10 cellular contexts compared by ENCODE assay signal in the genomic region with DNA sequence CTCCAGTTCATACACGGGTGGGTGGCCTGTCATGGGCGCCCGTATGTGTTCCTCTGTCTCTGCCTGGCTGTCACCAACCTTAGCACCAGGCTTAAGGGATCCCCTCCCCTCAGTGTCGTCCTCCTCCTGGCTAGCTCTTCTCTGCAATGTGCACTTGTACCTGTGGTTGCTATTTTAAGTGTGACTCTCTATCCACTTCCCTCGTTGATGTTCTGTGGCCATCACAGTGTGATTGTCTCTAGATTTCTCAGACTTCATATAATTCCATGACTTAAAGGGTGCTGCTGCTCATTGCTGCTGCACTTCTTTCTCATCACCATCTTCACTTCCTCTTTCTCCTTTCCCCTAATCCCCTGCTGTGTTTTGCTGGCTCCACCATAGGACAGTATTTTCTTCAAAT.
DNase-seq lines count a peak whose midpoint lies in the region; ATAC-seq, FAIRE-seq and TF ChIP-seq lines count a peak whose summit lies in the region.
"Had no signal": no experiment of that assay in that cellular context is flagged by ENCODE, and none has a peak within 500 bp of the region (broad histone marks: within the 10 kb centered on the region; RNA-seq: fewer than 3 reads in every experiment).

No MANE protein-coding gene starts in this region.

- peak overlapping the region; percentile 69; the same call in 1 of the 2 replicates for H2AFZ ChIP-seq in GM23338
- no peak overlapping the region for H2AFZ ChIP-seq in K562 (ENCODE audit: low read depth, low read length)

- TF ChIP-seq EP300 in K562 (IDR thresholded peaks at IDR 0.05; ENCODE audit: low read length) = no peak

- no peak overlapping the region for H3K4me2 ChIP-seq in GM23338
- no peak overlapping the region; the same call in 1 of the 2 replicates for H3K4me2 ChIP-seq in K562 (ENCODE audit: insufficient read depth, low read length)

- TF ChIP-seq RAD21 in K562 (CRISPR knock-in tag; conservative IDR thresholded peaks at IDR 0.05 in 1 of 2, IDR thresholded peaks at IDR 0.05 in 1 of 2) = no peak

- TF ChIP-seq CTCF in GM23338 (conservative IDR thresholded peaks at IDR 0.05; ENCODE audit: low read depth in 2 of 2) (no peak), K562 (IDR thresholded peaks at IDR 0.05 in 2 of 3, conservative IDR thresholded peaks at IDR 0.05 in 1 of 3; ENCODE audit: insufficient read depth in 2 of 3, low read depth in 1 of 3, low read length in 3 of 3) (no peak)

- no peak for FAIRE-seq in K562 (lab: Jason Lieb, UNC)

- no peak for TF ChIP-seq POLR2A in K562 (conservative IDR thresholded peaks at IDR 0.05)

- H3F3A ChIP-seq in GM23338 (replicated peaks; ENCODE audit: low read depth) = no peaks in the 10 kb centered on the region

- no peak overlapping the region for H3K4me3 ChIP-seq in GM23338
- H3K4me3 ChIP-seq in K562 = no peak overlapping the region

- DNase-seq in GM23338 (ENCODE audit: low spot score) (no peak), K562 (ENCODE audit: extremely low read depth in 1 of 4, low spot score in 3 of 4) (no peak), NCI-H1092 (lab: John Stamatoyannopoulos, UW) (no peak), islet precursor cell (no peak), NCI-H1436 treated with DMSO at 0.1 percent for 48 hours (lab: John Stamatoyannopoulos, UW) (no peak), T-helper 1 cell (no peak)
- DNase-seq: natural killer cell, NCI-H1694 had no signal

- no peaks in the 10 kb centered on the region for H3K9me3 ChIP-seq in K562 (replicated peaks; ENCODE audit: control insufficient read depth, insufficient read depth, low read depth, low read length)

- H4K20me1 ChIP-seq in GM23338 (replicated peaks; ENCODE audit: insufficient read depth) (no peaks in the 10 kb centered on the region), K562 (replicated peaks; ENCODE audit: control insufficient read depth, insufficient read depth, low read length) (no peaks in the 10 kb centered on the region)

- H3K36me3 ChIP-seq in GM23338 (ENCODE audit: insufficient read depth) (no peaks in the 10 kb centered on the region), K562 (ENCODE audit: control insufficient read depth, insufficient read depth, low read length) (no peaks in the 10 kb centered on the region)

- no peak overlapping the region for H3K27ac Mint-ChIP-seq in GM23338
- H3K27ac Mint-ChIP-seq: natural killer cell had no signal

- in situ Hi-C loops in K562 (cut with MboI) = no loop called here

- no peaks in the 10 kb centered on the region for H3K36me3 Mint-ChIP-seq in GM23338 (ENCODE audit: low read depth)
- H3K36me3 Mint-ChIP-seq: natural killer cell had no signal

- CTCF ChIA-PET in K562 (lab: Yijun Ruan, JAX; ENCODE audit: low intra/inter-chr PET ratio) = no interaction called here

- no TSS peak for BruUV-seq in K562 (replicated peaks; lab: Mats Ljungman, UMichigan)

- H3K9me3 Mint-ChIP-seq in GM23338 = no peaks in the 10 kb centered on the region

- H3K4me1 ChIP-seq in GM23338 (ENCODE audit: insufficient read depth) (no peaks in the 10 kb centered on the region; the same call in 1 of the 2 replicates), K562 (replicated peaks in 1 of 2; ENCODE audit: control insufficient read depth in 2 of 2, insufficient read depth in 2 of 2, low read length in 2 of 2) (no peaks in the 10 kb centered on the region)

- 0% methylated on average over 5 of the region's 5 CpGs for WGBS in K562 (ENCODE audit: insufficient coverage, low coverage, missing lambda C conversion rate)

- H3K27me3 ChIP-seq in GM23338 (ENCODE audit: insufficient read depth) (no peaks in the 10 kb centered on the region), K562 (ENCODE audit: control insufficient read depth in 2 of 2, insufficient read depth in 2 of 2, low read length in 2 of 2) (peaks cover 3 to 4% of the 10 kb centered on the region in 2 experiments; a peak in 2 of 5 replicates)

- POLR2A ChIA-PET in K562 (lab: Yijun Ruan, JAX) = interaction anchor here (0.7 kb wide), 1 partner anchor 9 kb away, joined by 4 read pairs; no protein-coding TSS in a partner anchor

- no peak overlapping the region for H3K4me3 Mint-ChIP-seq in GM23338
- H3K4me3 Mint-ChIP-seq: natural killer cell had no signal

- no peaks in the 10 kb centered on the region for H3K9me1 ChIP-seq in K562 (ENCODE audit: control insufficient read depth, insufficient read depth, low read length)

- no peak overlapping the region for H3K9ac ChIP-seq in K562 (ENCODE audit: insufficient read depth in 1 of 2, low read depth in 2 of 2, low read length in 2 of 2)

- H3K79me2 ChIP-seq in GM23338 (replicated peaks; ENCODE audit: insufficient read depth) = no peaks in the 10 kb centered on the region
- no peaks in the 10 kb centered on the region for H3K79me2 ChIP-seq in K562 (ENCODE audit: control insufficient read depth, insufficient read depth, low read length)

- peak; percentile 74 for ATAC-seq in GM19023 (IDR thresholded peaks at IDR 0.05; ENCODE audit: unreplicated experiment)
- ATAC-seq in GM23338 = peak; percentile 35; the same call in 2 of the 3 replicates
- peak; percentile 78 for ATAC-seq in HG03521 (IDR thresholded peaks at IDR 0.05; ENCODE audit: unreplicated experiment)
- ATAC-seq in K562 = peak; percentile 57

- intact Hi-C loops in K562 (cut with micrococcal nuclease) = no loop called here

- H3K4me1 Mint-ChIP-seq in GM23338 = peaks cover 8% of the 10 kb centered on the region; the same call in 1 of the 3 replicates

- H3K9me2 ChIP-seq in GM23338 (ENCODE audit: insufficient read depth) = no peaks in the 10 kb centered on the region

- no peaks in the 10 kb centered on the region for H3K27me3 Mint-ChIP-seq in GM23338 (ENCODE audit: insufficient read depth, low read depth, poor library complexity)

- H3K27ac ChIP-seq in GM23338 (ENCODE audit: low read depth) (no peak overlapping the region), K562 (ENCODE audit: extremely low read depth, low read depth, low read length) (no peak overlapping the region)

TF ChIP-seq in GM23338, 12 proteins besides CTCF, POLR2A, EP300 and RAD21:
- TF ChIP-seq EZH2phosphoT487 (IDR thresholded peaks at IDR 0.05; ENCODE audit: unreplicated experiment) (no peak), POLR2AphosphoS5 (IDR thresholded peaks at IDR 0.05; ENCODE audit: low read depth) (no peak), NANOG (IDR thresholded peaks at IDR 0.05; ENCODE audit: borderline replicate concordance) (no peak)

TF ChIP-seq in K562, 482 proteins besides CTCF, POLR2A, EP300 and RAD21:
- no peak for TF ChIP-seq PTBP1 (IDR thresholded peaks at IDR 0.05; ENCODE audit: low read depth, low read length)
- TF ChIP-seq, protein P1, sequence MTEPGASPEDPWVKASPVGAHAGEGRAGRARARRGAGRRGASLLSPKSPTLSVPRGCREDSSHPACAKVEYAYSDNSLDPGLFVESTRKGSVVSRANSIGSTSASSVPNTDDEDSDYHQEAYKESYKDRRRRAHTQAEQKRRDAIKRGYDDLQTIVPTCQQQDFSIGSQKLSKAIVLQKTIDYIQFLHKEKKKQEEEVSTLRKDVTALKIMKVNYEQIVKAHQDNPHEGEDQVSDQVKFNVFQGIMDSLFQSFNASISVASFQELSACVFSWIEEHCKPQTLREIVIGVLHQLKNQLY (CRISPR knock-in tag; conservative IDR thresholded peaks at IDR 0.05) = no peak
- TF ChIP-seq, protein P2, sequence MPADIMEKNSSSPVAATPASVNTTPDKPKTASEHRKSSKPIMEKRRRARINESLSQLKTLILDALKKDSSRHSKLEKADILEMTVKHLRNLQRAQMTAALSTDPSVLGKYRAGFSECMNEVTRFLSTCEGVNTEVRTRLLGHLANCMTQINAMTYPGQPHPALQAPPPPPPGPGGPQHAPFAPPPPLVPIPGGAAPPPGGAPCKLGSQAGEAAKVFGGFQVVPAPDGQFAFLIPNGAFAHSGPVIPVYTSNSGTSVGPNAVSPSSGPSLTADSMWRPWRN (IDR thresholded peaks at IDR 0.05; ENCODE audit: low read depth) = no peak
- TF ChIP-seq SPI1 (IDR thresholded peaks at IDR 0.05; ENCODE audit: borderline replicate concordance, low read depth, low read length) = peak; percentile 97
- no peak for TF ChIP-seq MCM5 (IDR thresholded peaks at IDR 0.05; ENCODE audit: low read depth)
- 0 out of 2 replicates have a peak, but pooled peaks have one; percentile 23 for TF ChIP-seq ELF1 (tag; IDR thresholded peaks at IDR 0.05)
- TF ChIP-seq, protein P3, sequence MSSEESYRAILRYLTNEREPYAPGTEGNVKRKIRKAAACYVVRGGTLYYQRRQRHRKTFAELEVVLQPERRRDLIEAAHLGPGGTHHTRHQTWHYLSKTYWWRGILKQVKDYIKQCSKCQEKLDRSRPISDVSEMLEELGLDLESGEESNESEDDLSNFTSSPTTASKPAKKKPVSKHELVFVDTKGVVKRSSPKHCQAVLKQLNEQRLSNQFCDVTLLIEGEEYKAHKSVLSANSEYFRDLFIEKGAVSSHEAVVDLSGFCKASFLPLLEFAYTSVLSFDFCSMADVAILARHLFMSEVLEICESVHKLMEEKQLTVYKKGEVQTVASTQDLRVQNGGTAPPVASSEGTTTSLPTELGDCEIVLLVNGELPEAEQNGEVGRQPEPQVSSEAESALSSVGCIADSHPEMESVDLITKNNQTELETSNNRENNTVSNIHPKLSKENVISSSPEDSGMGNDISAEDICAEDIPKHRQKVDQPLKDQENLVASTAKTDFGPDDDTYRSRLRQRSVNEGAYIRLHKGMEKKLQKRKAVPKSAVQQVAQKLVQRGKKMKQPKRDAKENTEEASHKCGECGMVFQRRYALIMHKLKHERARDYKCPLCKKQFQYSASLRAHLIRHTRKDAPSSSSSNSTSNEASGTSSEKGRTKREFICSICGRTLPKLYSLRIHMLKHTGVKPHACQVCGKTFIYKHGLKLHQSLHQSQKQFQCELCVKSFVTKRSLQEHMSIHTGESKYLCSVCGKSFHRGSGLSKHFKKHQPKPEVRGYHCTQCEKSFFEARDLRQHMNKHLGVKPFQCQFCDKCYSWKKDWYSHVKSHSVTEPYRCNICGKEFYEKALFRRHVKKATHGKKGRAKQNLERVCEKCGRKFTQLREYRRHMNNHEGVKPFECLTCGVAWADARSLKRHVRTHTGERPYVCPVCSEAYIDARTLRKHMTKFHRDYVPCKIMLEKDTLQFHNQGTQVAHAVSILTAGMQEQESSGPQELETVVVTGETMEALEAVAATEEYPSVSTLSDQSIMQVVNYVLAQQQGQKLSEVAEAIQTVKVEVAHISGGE (CRISPR knock-in tag; IDR thresholded peaks at IDR 0.05) = no peak
TF ChIP-seq in K562: peak in this region for 2.
